12 cellular contexts compared by ENCODE assay signal in the genomic region with DNA sequence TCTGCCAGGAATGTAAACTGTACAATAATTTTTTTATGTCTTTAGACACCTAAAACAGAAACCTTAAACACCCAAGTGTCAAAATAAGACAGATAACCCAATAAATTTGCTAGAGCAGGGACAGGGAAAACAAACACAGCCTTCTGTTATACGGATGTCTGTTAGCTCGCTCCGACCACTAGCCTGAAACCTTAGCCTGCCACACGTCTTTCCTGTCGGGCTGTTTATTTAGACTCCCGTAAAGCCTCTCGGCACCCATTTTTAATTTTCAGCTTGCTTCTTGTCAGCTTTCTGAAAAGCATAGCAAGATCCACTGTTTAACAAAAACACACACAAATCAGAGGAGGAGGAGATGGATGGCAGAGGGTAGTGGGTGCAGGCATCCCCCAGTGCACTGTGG.
DNase-seq lines count a peak whose midpoint lies in the region; ATAC-seq lines count a peak whose summit lies in the region.
"Had no signal": no experiment of that assay in that cellular context is flagged by ENCODE, and none has a peak within 500 bp of the region (broad histone marks: within the 10 kb centered on the region; RNA-seq: fewer than 3 reads in every experiment).

No MANE protein-coding gene starts in this region.

- no peaks in the 10 kb centered on the region for H3K36me3 Mint-ChIP-seq in activated naive CD4-positive, alpha-beta T cell treated with anti-CD3 and anti-CD28 coated beads for 36 hours (ENCODE audit: low read depth)
- peaks cover 1% of the 10 kb centered on the region for H3K36me3 Mint-ChIP-seq in activated T-helper 1 cell treated with anti-CD3 and anti-CD28 coated beads, Interleukin-12 subunit alpha, Interleukin-12 subunit beta, Interleukin-2, Interleukin-4 antibody, amounts not matched to agents 30 ng/mL and 10 ng/mL and 1 ng/mL, durations not matched to agents 14 hours and 24 hours and 36 hours (ENCODE audit: low read depth)
- H3K36me3 Mint-ChIP-seq: activated CD4-positive, alpha-beta memory T cell treated with anti-CD3 and anti-CD28 coated beads for 36 hours had no signal

- H3K27ac ChIP-seq in mesenchymal stem cell (ENCODE audit: low read length, poor library complexity, severe bottlenecking) (no peak overlapping the region), stomach smooth muscle (ENCODE audit: low read length) (no peak overlapping the region)

- no peak for ATAC-seq in HG02885 (IDR thresholded peaks at IDR 0.05; ENCODE audit: poor library complexity, unreplicated experiment)

- H4K91ac ChIP-seq in mesenchymal stem cell (ENCODE audit: low read length), result no peak overlapping the region

- H3K4me3 Mint-ChIP-seq in activated naive CD4-positive, alpha-beta T cell treated with anti-CD3 and anti-CD28 coated beads for 36 hours, result no peak overlapping the region
- peak overlapping the region; percentile 41 for H3K4me3 Mint-ChIP-seq in activated T-helper 1 cell treated with anti-CD3 and anti-CD28 coated beads, Interleukin-12 subunit alpha, Interleukin-12 subunit beta, Interleukin-2, Interleukin-4 antibody, amounts not matched to agents 30 ng/mL and 10 ng/mL and 1 ng/mL, durations not matched to agents 14 hours and 24 hours and 36 hours
- H3K4me3 Mint-ChIP-seq: activated CD4-positive, alpha-beta memory T cell treated with anti-CD3 and anti-CD28 coated beads for 36 hours had no signal

- H4K8ac ChIP-seq in mesenchymal stem cell (ENCODE audit: low read length), result no peak overlapping the region

- intact Hi-C loops in activated naive CD4-positive, alpha-beta T cell treated with anti-CD3 and anti-CD28 coated beads for 36 hours (cut with micrococcal nuclease), result no loop called here
- intact Hi-C loops in activated T-helper 1 cell treated with anti-CD3 and anti-CD28 coated beads, Interleukin-12 subunit alpha, Interleukin-12 subunit beta, Interleukin-2, Interleukin-4 antibody, amounts not matched to agents 30 ng/mL and 10 ng/mL and 1 ng/mL, durations not matched to agents 14 hours and 24 hours and 36 hours (cut with micrococcal nuclease), result no loop called here

- H3K23ac ChIP-seq in mesenchymal stem cell (ENCODE audit: low read length in 2 of 2), result no peak overlapping the region

- H3K4me2 ChIP-seq in mesenchymal stem cell (ENCODE audit: low read length, poor library complexity, severe bottlenecking), result peak overlapping the region; percentile 12

- H2AFZ ChIP-seq in mesenchymal stem cell (ENCODE audit: low read depth, low read length), result no peak overlapping the region

- DNase-seq in activated naive CD4-positive, alpha-beta T cell treated with anti-CD3 and anti-CD28 coated beads for 36 hours, result peak; percentile 12
- DNase-seq in activated naive CD4-positive, alpha-beta T cell treated with Interleukin-2 at 50 U/mL for 16 hours, result no peak
- no peak for DNase-seq in activated T-helper 1 cell treated with anti-CD3 and anti-CD28 coated beads, Interleukin-12 subunit alpha, Interleukin-12 subunit beta, Interleukin-2, Interleukin-4 antibody, amounts not matched to agents 30 ng/mL and 10 ng/mL and 1 ng/mL, durations not matched to agents 14 hours and 24 hours and 36 hours (ENCODE audit: low spot score)
- DNase-seq in mesenchymal stem cell, result peak; percentile 8
- no peak for DNase-seq in iPS-NIHi11 (ENCODE audit: low spot score)
- DNase-seq in AG08396 (ENCODE audit: low spot score), result no peak
- DNase-seq: activated CD4-positive, alpha-beta memory T cell treated with anti-CD3 and anti-CD28 coated beads for 36 hours; AML-193; DMS 273 treated with DMSO at 0.1 percent for 48 hours; NCI-H446 treated with DMSO at 0.1 percent for 48 hours had no signal

- H2AK5ac ChIP-seq in mesenchymal stem cell (ENCODE audit: low read length, severe bottlenecking), result no peak overlapping the region

- 4% methylated on average over 6 of the region's 7 CpGs for WGBS in mesenchymal stem cell

- H3K9me3 ChIP-seq in mesenchymal stem cell (ENCODE audit: control insufficient read depth, low read length), result no peaks in the 10 kb centered on the region
- no peaks in the 10 kb centered on the region for H3K9me3 ChIP-seq in stomach smooth muscle (ENCODE audit: control insufficient read depth in 2 of 2, low read length in 2 of 2)

- no peak overlapping the region for H2BK15ac ChIP-seq in mesenchymal stem cell (ENCODE audit: low read depth, poor library complexity, severe bottlenecking)

- peaks cover 0 to 26% of the 10 kb centered on the region in 2 experiments for H3K27me3 ChIP-seq in mesenchymal stem cell (ENCODE audit: control insufficient read depth in 1 of 2, insufficient read depth in 1 of 2, low read length in 2 of 2)
- no peaks in the 10 kb centered on the region for H3K27me3 ChIP-seq in stomach smooth muscle (ENCODE audit: control insufficient read depth in 1 of 2, insufficient read depth in 2 of 2, low read length in 2 of 2)

- peaks cover 9% of the 10 kb centered on the region for H3K4me1 Mint-ChIP-seq in activated naive CD4-positive, alpha-beta T cell treated with anti-CD3 and anti-CD28 coated beads for 36 hours (ENCODE audit: low read depth)
- peaks cover 15% of the 10 kb centered on the region for H3K4me1 Mint-ChIP-seq in activated T-helper 1 cell treated with anti-CD3 and anti-CD28 coated beads, Interleukin-12 subunit alpha, Interleukin-12 subunit beta, Interleukin-2, Interleukin-4 antibody, amounts not matched to agents 30 ng/mL and 10 ng/mL and 1 ng/mL, durations not matched to agents 14 hours and 24 hours and 36 hours (ENCODE audit: low read depth)

- H3K18ac ChIP-seq in mesenchymal stem cell (ENCODE audit: low read depth in 1 of 2, low read length in 2 of 2), result peak overlapping the region in 1 of 2 experiments; percentile 57

- no peak overlapping the region for H3K4ac ChIP-seq in mesenchymal stem cell (ENCODE audit: low read depth in 1 of 2, low read length in 2 of 2)

- no peaks in the 10 kb centered on the region for H3K79me1 ChIP-seq in mesenchymal stem cell (replicated peaks; ENCODE audit: low read length, poor library complexity, severe bottlenecking)

- H3K9ac ChIP-seq in mesenchymal stem cell (ENCODE audit: low read length) (no peak overlapping the region), stomach smooth muscle (ENCODE audit: low read length in 2 of 2) (no peak overlapping the region)

- H3K4me1 ChIP-seq in mesenchymal stem cell (ENCODE audit: control insufficient read depth, insufficient read depth, low read depth, low read length) (no peaks in the 10 kb centered on the region), stomach smooth muscle (ENCODE audit: control insufficient read depth, insufficient read depth, low read length) (no peaks in the 10 kb centered on the region)

- CTCF ChIA-PET in activated naive CD4-positive, alpha-beta T cell treated with anti-CD3 and anti-CD28 coated beads for 36 hours (lab: Charles Lee), result no interaction called here

- H2BK12ac ChIP-seq in mesenchymal stem cell (ENCODE audit: low read length in 2 of 2), result no peak overlapping the region

- no peak overlapping the region for H2BK5ac ChIP-seq in mesenchymal stem cell (ENCODE audit: low read depth, low read length, poor library complexity, severe bottlenecking)

- H3K4me3 ChIP-seq in mesenchymal stem cell (ENCODE audit: insufficient read depth in 1 of 2, low read depth in 1 of 2, low read length in 2 of 2) (no peak overlapping the region), stomach smooth muscle (ENCODE audit: low read length in 2 of 2) (peak overlapping the region; percentile 16 to 27)

- H3K27ac Mint-ChIP-seq in activated naive CD4-positive, alpha-beta T cell treated with anti-CD3 and anti-CD28 coated beads for 36 hours, result no peak overlapping the region
- H3K27ac Mint-ChIP-seq in activated T-helper 1 cell treated with anti-CD3 and anti-CD28 coated beads, Interleukin-12 subunit alpha, Interleukin-12 subunit beta, Interleukin-2, Interleukin-4 antibody, amounts not matched to agents 30 ng/mL and 10 ng/mL and 1 ng/mL, durations not matched to agents 14 hours and 24 hours and 36 hours, result no peak overlapping the region
- H3K27ac Mint-ChIP-seq: activated CD4-positive, alpha-beta memory T cell treated with anti-CD3 and anti-CD28 coated beads for 36 hours had no signal

- H3K27me3 Mint-ChIP-seq in activated naive CD4-positive, alpha-beta T cell treated with anti-CD3 and anti-CD28 coated beads for 36 hours (ENCODE audit: low read depth), result peaks cover 3% of the 10 kb centered on the region
- no peaks in the 10 kb centered on the region for H3K27me3 Mint-ChIP-seq in activated T-helper 1 cell treated with anti-CD3 and anti-CD28 coated beads, Interleukin-12 subunit alpha, Interleukin-12 subunit beta, Interleukin-2, Interleukin-4 antibody, amounts not matched to agents 30 ng/mL and 10 ng/mL and 1 ng/mL, durations not matched to agents 14 hours and 24 hours and 36 hours (ENCODE audit: insufficient read depth)
- H3K27me3 Mint-ChIP-seq: activated CD4-positive, alpha-beta memory T cell treated with anti-CD3 and anti-CD28 coated beads for 36 hours had no signal

- H3K9me3 Mint-ChIP-seq in activated naive CD4-positive, alpha-beta T cell treated with anti-CD3 and anti-CD28 coated beads for 36 hours, result no peaks in the 10 kb centered on the region
- H3K9me3 Mint-ChIP-seq in activated T-helper 1 cell treated with anti-CD3 and anti-CD28 coated beads, Interleukin-12 subunit alpha, Interleukin-12 subunit beta, Interleukin-2, Interleukin-4 antibody, amounts not matched to agents 30 ng/mL and 10 ng/mL and 1 ng/mL, durations not matched to agents 14 hours and 24 hours and 36 hours, result peaks cover 4% of the 10 kb centered on the region
- H3K9me3 Mint-ChIP-seq: activated CD4-positive, alpha-beta memory T cell treated with anti-CD3 and anti-CD28 coated beads for 36 hours had no signal

- H3K36me3 ChIP-seq in mesenchymal stem cell (ENCODE audit: control insufficient read depth in 1 of 2, insufficient read depth in 2 of 2, low read depth in 1 of 2, low read length in 2 of 2) (no peaks in the 10 kb centered on the region), stomach smooth muscle (ENCODE audit: control insufficient read depth in 2 of 2, insufficient read depth in 2 of 2, low read length in 2 of 2) (no peaks in the 10 kb centered on the region)

- peak overlapping the region in 1 of 2 experiments; percentile 86 for H3K14ac ChIP-seq in mesenchymal stem cell (ENCODE audit: low read length in 2 of 2)

- no peak overlapping the region for H2BK120ac ChIP-seq in mesenchymal stem cell (ENCODE audit: low read depth, low read length)

Comparison
In these comparisons a context has a peak if more than half of its experiments do, and no peak if none do; other contexts are left out.
1. DNase-seq: peak in activated naive CD4-positive, alpha-beta T cell treated with anti-CD3 and anti-CD28 coated beads for 36 hours (single experiment) and mesenchymal stem cell (single experiment); none in activated naive CD4-positive, alpha-beta T cell treated with Interleukin-2 at 50 U/mL for 16 hours (single experiment), activated T-helper 1 cell treated with anti-CD3 and anti-CD28 coated beads, Interleukin-12 subunit alpha, Interleukin-12 subunit beta, Interleukin-2, Interleukin-4 antibody, amounts not matched to agents 30 ng/mL and 10 ng/mL and 1 ng/mL, durations not matched to agents 14 hours and 24 hours and 36 hours (single experiment), iPS-NIHi11 (single experiment) and AG08396 (single experiment).
2. H3K4me3 ChIP-seq: peak in stomach smooth muscle (2 of 2); none in mesenchymal stem cell (0 of 2).